ENCODE assay signal across 21 cellular contexts in the genomic region with DNA sequence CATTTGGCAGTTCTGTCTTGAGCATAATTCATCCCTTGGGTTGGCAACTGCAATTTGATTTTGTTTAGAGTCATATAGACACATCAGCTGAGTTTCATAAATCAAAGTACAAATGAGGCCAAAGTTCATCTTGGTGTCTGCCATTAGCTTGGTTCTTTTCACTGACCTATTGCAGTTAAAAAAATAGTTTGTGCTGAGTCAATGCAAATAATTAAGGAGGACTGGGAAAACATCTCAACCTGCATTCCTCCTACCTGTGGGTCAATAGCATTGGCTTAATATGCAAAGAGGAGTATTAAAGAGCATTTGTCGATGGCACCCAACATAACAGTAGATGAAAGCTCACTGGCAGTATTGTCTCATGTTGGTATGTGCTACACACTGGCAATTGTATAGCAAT. TPM values are rescaled to one million over a fixed set of nuclear protein-coding genes. Genes with fewer than 3 reads are reported as not detected.
"Had no signal": no experiment of that assay in that cellular context is flagged by ENCODE, and none has a peak within 500 bp of the region (broad histone marks: within the 10 kb centered on the region; RNA-seq: fewer than 3 reads in every experiment).

No MANE protein-coding gene starts in this region.

- H3K36me3 Mint-ChIP-seq: activated CD8-positive, alpha-beta memory T cell treated with anti-CD3 and anti-CD28 coated beads, Interleukin-2, amount 10 ng/mL, durations not matched to agents 7 days and 5 days had no signal

- H3K27ac Mint-ChIP-seq: activated CD4-positive, alpha-beta memory T cell treated with anti-CD3 and anti-CD28 coated beads, Interleukin-2, amount 10 ng/mL, durations not matched to agents 7 days and 5 days; activated CD8-positive, alpha-beta memory T cell treated with anti-CD3 and anti-CD28 coated beads, Interleukin-2, amount 10 ng/mL, durations not matched to agents 7 days and 5 days; activated naive CD8-positive, alpha-beta T cell treated with anti-CD3 and anti-CD28 coated beads for 36 hours; dendritic cell treated with granulocyte-macrophage colony-stimulating factor and Interleukin-4, amounts not matched to agents 40 ng/mL and 50 ng/mL, for 4 days; nephron; stimulated activated naive B cell treated with anti-CD40 and anti-IgM and Interleukin-4, amounts not matched to agents 10 μg/mL and 1 μg/mL and 100 μg/mL, for 72 hours had no signal

- H3K27me3 ChIP-seq: gastroesophageal sphincter, heart left ventricle, thyroid gland had no signal

- H3K4me3 Mint-ChIP-seq: activated B cell treated with CpG ODN at 0.5 μM for 24 hours; activated CD4-positive, alpha-beta memory T cell treated with anti-CD3 and anti-CD28 coated beads, Interleukin-2, amount 10 ng/mL, durations not matched to agents 7 days and 5 days; activated CD8-positive, alpha-beta memory T cell treated with anti-CD3 and anti-CD28 coated beads, Interleukin-2, amount 10 ng/mL, durations not matched to agents 7 days and 5 days; activated naive CD8-positive, alpha-beta T cell treated with anti-CD3 and anti-CD28 coated beads for 36 hours; dendritic cell treated with granulocyte-macrophage colony-stimulating factor and Interleukin-4, amounts not matched to agents 40 ng/mL and 50 ng/mL, for 4 days; nephron; stimulated activated naive B cell treated with anti-CD40 and anti-IgM and Interleukin-4, amounts not matched to agents 10 μg/mL and 1 μg/mL and 100 μg/mL, for 72 hours had no signal

- H3K4me1 ChIP-seq: lower lobe of right lung had no signal

- H3K9me3 Mint-ChIP-seq: activated B cell treated with CpG ODN at 0.5 μM for 24 hours; activated CD4-positive, alpha-beta memory T cell treated with anti-CD3 and anti-CD28 coated beads, Interleukin-2, amount 10 ng/mL, durations not matched to agents 7 days and 5 days; dendritic cell treated with granulocyte-macrophage colony-stimulating factor and Interleukin-4, amounts not matched to agents 40 ng/mL and 50 ng/mL, for 4 days; nephron; stimulated activated naive B cell treated with anti-CD40 and anti-IgM and Interleukin-4, amounts not matched to agents 10 μg/mL and 1 μg/mL and 100 μg/mL, for 72 hours had no signal

- H3K27ac ChIP-seq: gastroesophageal sphincter, lower lobe of right lung, thyroid gland had no signal

- H3K27me3 Mint-ChIP-seq: activated B cell treated with CpG ODN at 0.5 μM for 24 hours; activated naive CD8-positive, alpha-beta T cell treated with anti-CD3 and anti-CD28 coated beads for 36 hours; dendritic cell treated with granulocyte-macrophage colony-stimulating factor and Interleukin-4, amounts not matched to agents 40 ng/mL and 50 ng/mL, for 4 days; stimulated activated naive B cell treated with anti-CD40 and anti-IgM and Interleukin-4, amounts not matched to agents 10 μg/mL and 1 μg/mL and 100 μg/mL, for 72 hours had no signal

- DNase-seq: activated B cell treated with CpG ODN at 0.5 μM for 24 hours; activated CD4-positive, alpha-beta memory T cell treated with anti-CD3 and anti-CD28 coated beads, Interleukin-2, amount 10 ng/mL, durations not matched to agents 7 days and 5 days; activated CD4-positive, alpha-beta T cell treated with anti-CD3 and anti-CD28 coated beads for 4 hours; activated CD8-positive, alpha-beta memory T cell treated with anti-CD3 and anti-CD28 coated beads, Interleukin-2, amount 10 ng/mL, durations not matched to agents 7 days and 5 days; activated naive CD8-positive, alpha-beta T cell treated with anti-CD3 and anti-CD28 coated beads for 36 hours; amniotic stem cell; effector CD8-positive, alpha-beta T cell; heart left ventricle; kidney glomerular epithelial cell; lower lobe of right lung; posterior cingulate gyrus; right cardiac atrium; stimulated activated naive B cell treated with anti-CD40 and anti-IgM and Interleukin-4, amounts not matched to agents 10 μg/mL and 1 μg/mL and 100 μg/mL, for 72 hours; thyroid gland had no signal

- H3K36me3 ChIP-seq: gastroesophageal sphincter, heart left ventricle, lower lobe of right lung, thyroid gland had no signal

- H3K9me3 ChIP-seq: gastroesophageal sphincter, heart left ventricle, lower lobe of right lung, thyroid gland had no signal

- H3K4me3 ChIP-seq: gastroesophageal sphincter, heart left ventricle, lower lobe of right lung, thyroid gland had no signal

RNA-seq across cellular contexts. Expression of a gene that starts 1.6 kb away (rescaled TPM):
- total RNA-seq: activated B cell treated with CpG ODN at 0.5 μM for 24 hours; activated naive CD8-positive, alpha-beta T cell treated with anti-CD3 and anti-CD28 coated beads for 36 hours; cerebellum; esophagus mucosa; lower lobe of right lung; mesenteric fat pad; thyroid gland; ureter had no signal

RNA-seq across cellular contexts. Expression of a gene that starts 23.2 kb away (rescaled TPM):
- total RNA-seq: activated B cell treated with CpG ODN at 0.5 μM for 24 hours; activated CD4-positive, alpha-beta memory T cell treated with anti-CD3 and anti-CD28 coated beads, Interleukin-2, amount 10 ng/mL, durations not matched to agents 7 days and 5 days; activated CD8-positive, alpha-beta memory T cell treated with anti-CD3 and anti-CD28 coated beads, Interleukin-2, amount 10 ng/mL, durations not matched to agents 7 days and 5 days; activated naive CD8-positive, alpha-beta T cell treated with anti-CD3 and anti-CD28 coated beads for 36 hours; esophagus mucosa; lower lobe of right lung had no signal
